In the genomic region with DNA sequence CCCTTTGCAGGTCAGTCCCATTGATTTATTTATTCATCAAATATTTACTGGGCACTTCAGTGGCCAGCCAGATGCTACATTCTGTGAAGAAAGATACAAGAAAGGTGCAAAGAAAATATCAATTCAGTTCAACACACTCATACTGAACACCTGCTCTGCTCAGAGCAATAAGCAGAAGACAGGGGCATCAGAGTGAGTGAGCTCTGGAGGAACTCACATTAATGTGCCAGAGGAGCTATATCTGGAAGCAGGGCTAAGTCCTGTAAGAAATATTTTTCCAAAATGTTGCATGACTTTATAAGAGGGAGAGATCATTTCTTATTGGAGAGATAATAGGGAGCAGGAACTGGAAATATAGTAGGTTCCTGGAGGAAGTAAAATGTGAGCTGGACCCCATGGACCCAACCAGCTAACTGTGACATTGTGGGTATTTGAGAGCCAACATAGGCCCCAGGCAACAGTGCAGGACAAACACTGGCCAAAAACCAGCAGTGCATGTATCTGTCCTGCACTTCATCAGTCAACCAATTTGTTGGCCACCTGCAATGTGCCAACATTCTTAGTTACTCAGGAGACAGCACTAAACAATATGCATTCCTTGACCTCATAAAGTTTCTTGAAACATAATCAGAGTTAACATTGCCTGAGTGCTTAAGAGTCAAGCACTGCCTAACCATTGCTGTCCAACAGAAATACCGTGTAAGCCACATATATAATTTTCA, we compare ENCODE assay signal across 17 cellular contexts.
"Had no signal": no experiment of that assay in that cellular context is flagged by ENCODE, and none has a peak within 500 bp of the region (broad histone marks: within the 10 kb centered on the region; RNA-seq: fewer than 3 reads in every experiment).

No MANE protein-coding gene starts in this region.

- ATAC-seq: foreskin keratinocyte; left lobe of liver; stimulated activated effector memory CD8-positive, alpha-beta T cell treated with anti-CD3 and anti-CD28 coated beads, Interleukin-12 subunit alpha, Interleukin-12 subunit beta, amount 100 ng/mL, for 72 hours had no signal

- DNase-seq: activated CD4-positive, alpha-beta T cell treated with anti-CD3 and anti-CD28 coated beads, Interleukin-2, amount 10 ng/mL, durations not matched to agents 7 days and 5 days; activated CD4-positive, CD25-positive, alpha-beta regulatory T cell; activated CD8-positive, alpha-beta memory T cell treated with anti-CD3 and anti-CD28 coated beads for 24 hours; activated gamma-delta T cell treated with Interleukin-2 at 50 U/mL for 16 hours; activated naive CD8-positive, alpha-beta T cell treated with anti-CD3 and anti-CD28 coated beads for 36 hours; amygdala; cortex of kidney; effector CD4-positive, alpha-beta T cell; foreskin keratinocyte; mesenchymal stem cell; nucleus accumbens; SJCRH30; stimulated activated CD4-positive, alpha-beta T cell treated with anti-CD3 and anti-CD28 coated beads, Interleukin-12 subunit alpha, Interleukin-12 subunit beta, amount 100 ng/mL, for 4 hours; T-helper 2 cell; trophoblast cell had no signal

- H3K36me3 ChIP-seq: SJCRH30 had no signal

- H3K4me3 ChIP-seq: SJCRH30 had no signal

- H3K27me3 ChIP-seq: SJCRH30 had no signal

- H3K9me3 ChIP-seq: SJCRH30 had no signal

- H3K4me1 ChIP-seq: foreskin keratinocyte, SJCRH30 had no signal

- H3K27ac ChIP-seq: foreskin keratinocyte, SJCRH30 had no signal
